In the genomic region with DNA sequence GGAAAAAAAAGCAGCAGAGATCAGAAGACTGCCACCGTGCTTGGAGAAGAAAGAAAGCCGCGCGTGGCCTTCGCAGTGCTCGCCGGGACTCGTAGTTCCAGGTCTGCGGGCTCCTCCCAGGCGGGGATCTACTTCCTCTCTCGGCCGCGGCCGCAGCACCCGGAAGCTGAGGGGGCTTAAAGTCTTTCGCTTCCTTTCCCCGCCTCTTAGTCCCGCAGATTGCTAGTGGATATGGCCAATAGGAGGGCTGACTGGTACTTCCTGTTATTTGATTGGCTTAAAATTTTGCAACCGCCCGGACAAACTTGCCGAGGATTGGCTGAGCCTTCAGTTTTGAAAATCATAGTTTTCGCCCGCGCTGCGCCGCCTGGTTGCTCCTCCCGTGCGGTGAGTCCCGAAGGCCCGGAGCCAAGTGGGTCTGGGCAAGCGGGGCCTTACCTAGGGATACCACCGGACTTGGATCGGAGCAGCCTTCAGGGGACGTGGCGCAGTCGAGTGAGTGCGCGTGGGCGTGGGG, we compare ENCODE assay signal across 8 cellular contexts. TPM values are rescaled to one million over a fixed set of nuclear protein-coding genes. Genes with fewer than 3 reads are reported as not detected.
A peak's percentile ranks its signal among the peaks of the same experiment; 100 is the strongest.
DNase-seq lines count a peak whose midpoint lies in the region; ATAC-seq and TF ChIP-seq lines count a peak whose summit lies in the region.

A gene (plus strand): TSS at position 343 of the 517 bp plus-strand sequence. CDS start 4,151 bp downstream, outside the sequence.

- no peaks in the 10 kb centered on the region for H3K9me3 Mint-ChIP-seq in activated naive CD4-positive, alpha-beta T cell treated with anti-CD3 and anti-CD28 coated beads, Interleukin-2, amount 50 U/mL, for 72 hours

- no peaks in the 10 kb centered on the region for H3K27me3 ChIP-seq in testis

- no peak for TF ChIP-seq POLR2A in testis (IDR thresholded peaks at IDR 0.05)

- peak; percentile 91 for ATAC-seq in HG02610 (IDR thresholded peaks at IDR 0.05; ENCODE audit: unreplicated experiment)
- peak; percentile 98 to 99 for ATAC-seq in activated naive CD4-positive, alpha-beta T cell treated with anti-CD3 and anti-CD28 coated beads, Interleukin-2, amount 50 U/mL, for 72 hours
- ATAC-seq in omental fat pad (ENCODE audit: low FRiP score), result peak; percentile 98

- peaks cover 13% of the 10 kb centered on the region for H3K4me1 ChIP-seq in testis

- DNase-seq in GM10248 (ENCODE audit: extremely low spot score), result peak; percentile 96
- DNase-seq in NCI-H1092 treated with DMSO at 0.1 percent for 48 hours (lab: John Stamatoyannopoulos, UW), result peak; percentile 100
- DNase-seq in SKM-1 (lab: John Stamatoyannopoulos, UW; ENCODE audit: unreplicated experiment), result peak; percentile 99
- peak; percentile 94 to 96 for DNase-seq in activated naive CD4-positive, alpha-beta T cell treated with anti-CD3 and anti-CD28 coated beads, Interleukin-2, amount 50 U/mL, for 72 hours (ENCODE audit: low spot score in 2 of 2)
- peak; percentile 98 for DNase-seq in glomerular visceral epithelial cell (ENCODE audit: extremely low spot score)
- DNase-seq in omental fat pad (ENCODE audit: low spot score), result peak; percentile 78
- DNase-seq in testis, result peak; percentile 99

- TF ChIP-seq CTCF in GM10248 (IDR thresholded peaks at IDR 0.05; ENCODE audit: control extremely low read depth, extremely low read depth, low read depth, missing control alignments) (no peak), omental fat pad (IDR thresholded peaks at IDR 0.05) (no peak), testis (IDR thresholded peaks at IDR 0.05) (no peak)

- peak within 1 kb of the TSS; percentile 44 to 58 for H3K27ac ChIP-seq in testis

- 0% methylated on average over 23 to 39 of the region's 39 CpGs for WGBS in testis, 2 donors

- H3K36me3 Mint-ChIP-seq in activated naive CD4-positive, alpha-beta T cell treated with anti-CD3 and anti-CD28 coated beads, Interleukin-2, amount 50 U/mL, for 72 hours, result peaks cover 30 to 34% of the 10 kb centered on the region in 2 donors

- no peaks in the 10 kb centered on the region for H3K9me3 ChIP-seq in testis

- peak within 1 kb of the TSS; percentile 97 to 99 for H3K27ac Mint-ChIP-seq in activated naive CD4-positive, alpha-beta T cell treated with anti-CD3 and anti-CD28 coated beads, Interleukin-2, amount 50 U/mL, for 72 hours

- intact Hi-C loops in testis (cut with DNase I; ENCODE audit: low total_unique reads), result no loop called here

- peak within 1 kb of the TSS; percentile 72 to 87 for H3K4me3 ChIP-seq in testis

- no peaks in the 10 kb centered on the region for H3K36me3 ChIP-seq in testis (ENCODE audit: low read depth, missing control alignments)

- POLR2A ChIA-PET in GM10248 (lab: Yijun Ruan, JAX), result no interaction called here

- CTCF ChIA-PET in GM10248 (lab: Yijun Ruan, JAX), result interaction anchor here (1.2 to 1.5 kb wide), 4 partner anchors 16 to 374 kb away, joined by 3 to 4 read pairs (median 3); a partner anchor contains a TSS

RNA-seq across cellular contexts. Expression of the gene that starts here (rescaled TPM):
- 100 to 1,000 TPM; 142 to 205 TPM for total RNA-seq in activated naive CD4-positive, alpha-beta T cell treated with anti-CD3 and anti-CD28 coated beads, Interleukin-2, amount 50 U/mL, for 72 hours
- 10 to 100 TPM in 2 of 4 donors, 1 to 10 TPM in 2; 8.0 to 19.1 (median 12.9) TPM for total RNA-seq in omental fat pad
- 10 to 100 TPM; 42.0 to 46.6 TPM for total RNA-seq in testis
- 25.0 TPM for polyA plus RNA-seq in testis (ENCODE audit: insufficient read depth, low read depth, low replicate concordance)

Comparison
In these comparisons a context has a peak if more than half of its experiments do, and no peak if none do; other contexts are left out.
1. Peak in every context shown above with its lines: DNase-seq, ATAC-seq, H3K4me3 ChIP-seq and H3K27ac ChIP-seq.